9 cellular contexts compared by ENCODE assay signal in the genomic region with DNA sequence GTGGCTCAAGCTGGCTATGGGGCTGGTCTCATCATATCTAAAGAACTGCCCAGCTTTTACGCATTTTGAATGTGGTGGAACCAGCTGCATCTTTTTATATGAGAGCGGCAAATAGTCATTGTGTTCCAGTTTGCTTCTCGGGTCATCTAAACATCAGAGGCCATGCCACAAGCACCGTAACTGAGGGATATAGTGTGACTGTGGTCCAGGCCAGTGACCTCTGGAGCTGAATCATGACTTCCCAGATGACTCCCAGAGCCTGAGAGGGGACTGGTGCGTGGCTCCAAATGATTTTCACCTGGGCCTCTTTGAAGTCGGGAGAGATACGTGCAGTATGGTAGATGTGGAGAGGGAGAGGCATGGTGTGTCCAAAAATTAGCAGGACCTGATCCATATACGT.
DNase-seq lines count a peak whose midpoint lies in the region; ATAC-seq and TF ChIP-seq lines count a peak whose summit lies in the region.
"Had no signal": no experiment of that assay in that cellular context is flagged by ENCODE, and none has a peak within 500 bp of the region (broad histone marks: within the 10 kb centered on the region; RNA-seq: fewer than 3 reads in every experiment).

No MANE protein-coding gene starts in this region.

- peaks cover 3% of the 10 kb centered on the region for H3K36me3 Mint-ChIP-seq in chondrocyte (ENCODE audit: low read depth)

- H3K9me3 ChIP-seq in PC-3 (ENCODE audit: low read length) (no peaks in the 10 kb centered on the region), subcutaneous abdominal adipose tissue (ENCODE audit: control insufficient read depth in 5 of 5, low read length in 5 of 5) (no peaks in the 10 kb centered on the region)

- TF ChIP-seq CTCF in PC-3 (conservative IDR thresholded peaks at IDR 0.05; ENCODE audit: low read depth, low read length) = no peak
- TF ChIP-seq CTCF in chondrocyte (IDR thresholded peaks at IDR 0.05) = no peak

- H3K9me2 ChIP-seq in PC-3 (replicated peaks; ENCODE audit: low read length) = no peaks in the 10 kb centered on the region

- peak; percentile 79 for DNase-seq in PC-3
- no peak for DNase-seq in chondrocyte (ENCODE audit: low spot score)
- DNase-seq in lung microvascular endothelial cell (ENCODE audit: low read depth in 2 of 2) = peak; percentile 36 to 52
- no peak for DNase-seq in anterior cingulate cortex (lab: John Stamatoyannopoulos, UW)
- no peak for DNase-seq in NCI-H1092 treated with DMSO at 0.1 percent for 48 hours (lab: John Stamatoyannopoulos, UW)

- H3K9me3 Mint-ChIP-seq in chondrocyte (ENCODE audit: low read depth) = no peaks in the 10 kb centered on the region
- H3K9me3 Mint-ChIP-seq: stimulated activated naive CD8-positive, alpha-beta T cell treated with anti-CD3 and anti-CD28 coated beads, Interleukin-15, Interleukin-2, amounts not matched to agents 100 ng/mL and 50 ng/mL, for 24 hours had no signal

- H3K4me3 ChIP-seq in PC-3 (ENCODE audit: low read length) = peak overlapping the region; percentile 3; the same call in 1 of the 2 replicates
- H3K4me3 ChIP-seq in subcutaneous abdominal adipose tissue (ENCODE audit: low read depth in 1 of 5, low read length in 5 of 5) = no peak overlapping the region
- H3K4me3 ChIP-seq: GM12878 had no signal

- no peak overlapping the region for H2AFZ ChIP-seq in PC-3 (ENCODE audit: low read length)

- peaks cover 74% of the 10 kb centered on the region for H3K79me2 ChIP-seq in PC-3 (ENCODE audit: low read length)

- H3K36me3 ChIP-seq in PC-3 (ENCODE audit: low read depth, low read length) = peaks cover 12% of the 10 kb centered on the region; the same call in 1 of the 2 replicates
- H3K36me3 ChIP-seq in subcutaneous abdominal adipose tissue (ENCODE audit: control insufficient read depth in 5 of 5, insufficient read depth in 5 of 5, low read length in 5 of 5) = no peaks in the 10 kb centered on the region

- H3K27me3 Mint-ChIP-seq in chondrocyte (ENCODE audit: low read depth) = no peaks in the 10 kb centered on the region
- H3K27me3 Mint-ChIP-seq: stimulated activated naive CD8-positive, alpha-beta T cell treated with anti-CD3 and anti-CD28 coated beads, Interleukin-15, Interleukin-2, amounts not matched to agents 100 ng/mL and 50 ng/mL, for 24 hours had no signal

- ATAC-seq in PC-3 (peak; percentile 44), HG02798 (IDR thresholded peaks at IDR 0.05; ENCODE audit: poor library complexity, unreplicated experiment) (no peak)
- ATAC-seq: GM12878 had no signal

- H3K4me1 ChIP-seq in PC-3 (ENCODE audit: insufficient read depth, low read length) = peaks cover 39% of the 10 kb centered on the region
- H3K4me1 ChIP-seq in subcutaneous abdominal adipose tissue (ENCODE audit: control insufficient read depth in 5 of 5, insufficient read depth in 5 of 5, low read length in 5 of 5) = peaks cover 4 to 37% (median 24%) of the 10 kb centered on the region in 5 donors

- peaks cover 48% of the 10 kb centered on the region for H3K4me1 Mint-ChIP-seq in chondrocyte (ENCODE audit: low read depth)

- intact Hi-C loops in PC-3 (cut with micrococcal nuclease) = loop anchor here (2.0 kb wide), 2 partner anchors 26 to 44 kb away; no protein-coding TSS in a partner anchor

- H3K4me2 ChIP-seq in PC-3 (ENCODE audit: low read length) = peak overlapping the region; percentile 74

- CTCF ChIA-PET in PC-3 (lab: Charles Lee) = no interaction called here

- H3F3A ChIP-seq in PC-3 (ENCODE audit: low read length, unreplicated experiment) = no peaks in the 10 kb centered on the region

- H3K27ac Mint-ChIP-seq in chondrocyte (ENCODE audit: unreplicated experiment) = peak overlapping the region; percentile 93
- H3K27ac Mint-ChIP-seq: stimulated activated naive CD8-positive, alpha-beta T cell treated with anti-CD3 and anti-CD28 coated beads, Interleukin-15, Interleukin-2, amounts not matched to agents 100 ng/mL and 50 ng/mL, for 24 hours had no signal

- no TSS peak for BruUV-seq in PC-3 (replicated peaks; lab: Mats Ljungman, UMichigan)

- POLR2A ChIA-PET in PC-3 (lab: Charles Lee; ENCODE audit: unreplicated experiment) = no interaction called here

- H3K4me3 Mint-ChIP-seq in chondrocyte (ENCODE audit: unreplicated experiment) = no peak overlapping the region
- H3K4me3 Mint-ChIP-seq: stimulated activated naive CD8-positive, alpha-beta T cell treated with anti-CD3 and anti-CD28 coated beads, Interleukin-15, Interleukin-2, amounts not matched to agents 100 ng/mL and 50 ng/mL, for 24 hours had no signal

- no peaks in the 10 kb centered on the region for H3K27me3 ChIP-seq in PC-3 (ENCODE audit: low read length)
- no peaks in the 10 kb centered on the region for H3K27me3 ChIP-seq in subcutaneous abdominal adipose tissue (ENCODE audit: control insufficient read depth in 5 of 5, insufficient read depth in 4 of 5, low read length in 5 of 5)

- no peaks in the 10 kb centered on the region for H4K20me1 ChIP-seq in PC-3 (ENCODE audit: low read length)

- H3K9ac ChIP-seq in PC-3 (ENCODE audit: low read length) (peak overlapping the region; percentile 66), subcutaneous abdominal adipose tissue (ENCODE audit: low read length in 5 of 5) (peak overlapping the region in 2 of 5 donors; percentile 19 to 69)

- H3K27ac ChIP-seq in PC-3 (ENCODE audit: low read length) (peak overlapping the region; percentile 91), subcutaneous abdominal adipose tissue (ENCODE audit: low read depth, low read length) (peak overlapping the region; percentile 82)

Comparison
In these comparisons a context has a peak if more than half of its experiments do, and no peak if none do; other contexts are left out.
1. DNase-seq: peak in PC-3 (single experiment) and lung microvascular endothelial cell (2 of 2); none in chondrocyte (single experiment), anterior cingulate cortex (0 of 58) and NCI-H1092 treated with DMSO at 0.1 percent for 48 hours (single experiment).